Comparison of ENCODE assay signal across 8 cellular contexts in genomic region chrX:72620550-72621145, GRCh38. TPM values are rescaled to one million over a fixed set of nuclear protein-coding genes. Genes with fewer than 3 reads are reported as not detected.
DNase-seq lines count a peak whose midpoint lies in the region; TF ChIP-seq lines count a peak whose summit lies in the region.

No MANE protein-coding gene starts in this region.

- H3K4me1 Mint-ChIP-seq in CD4-positive, alpha-beta memory T cell, result peaks cover 0 to 6% (median 2%) of the 10 kb centered on the region in 4 donors

- H3K4me1 ChIP-seq in HEK293 (ENCODE audit: control insufficient read depth, insufficient read depth, low read length), result no peaks in the 10 kb centered on the region
- no peaks in the 10 kb centered on the region for H3K4me1 ChIP-seq in CD4-positive, alpha-beta memory T cell (ENCODE audit: insufficient read depth, low read length)

- H3K9me3 ChIP-seq in HEK293 (ENCODE audit: control insufficient read depth, insufficient read depth, low read depth, low read length), result no peaks in the 10 kb centered on the region
- H3K9me3 ChIP-seq in CD4-positive, alpha-beta memory T cell (ENCODE audit: control insufficient read depth in 1 of 2, low read length in 2 of 2), result no peaks in the 10 kb centered on the region

- peak; percentile 89 for DNase-seq in fibroblast of pulmonary artery (ENCODE audit: low read depth)
- DNase-seq in stimulated activated CD4-positive, alpha-beta T cell treated with anti-CD3 and anti-CD28 coated beads, Interleukin-2, amount 100 ng/mL, for 48 hours, result peak; percentile 23 to 26
- no peak for DNase-seq in GF-D8 (lab: John Stamatoyannopoulos, UW)
- no peak for DNase-seq in CD4-positive, alpha-beta memory T cell
- no peak for DNase-seq in posterior cingulate gyrus
- no peak for DNase-seq in NCI-H1930 (lab: John Stamatoyannopoulos, UW)

- intact Hi-C loops in CD4-positive, alpha-beta memory T cell (cut with micrococcal nuclease), result no loop called here
- intact Hi-C loops in posterior cingulate gyrus (cut with DNase I), result no loop called here

- no peaks in the 10 kb centered on the region for H3K36me3 Mint-ChIP-seq in CD4-positive, alpha-beta memory T cell

- H3K27me3 Mint-ChIP-seq in CD4-positive, alpha-beta memory T cell, result peaks cover 0 to 2% of the 10 kb centered on the region in 2 donors

- POLR2A ChIA-PET in HEK293 (lab: Yijun Ruan, JAX), result interaction anchor here (0.6 to 0.7 kb wide), 2 partner anchors 24 to 1552 kb away, joined by 3 read pairs; no protein-coding TSS in a partner anchor
- POLR2A ChIA-PET in CD4-positive, alpha-beta memory T cell (lab: Charles Lee; ENCODE audit: partially characterized antibody), result no interaction called here

- H3K27ac ChIP-seq in HEK293 (ENCODE audit: extremely low read depth, low read depth, low read length), result no peak overlapping the region
- no peak overlapping the region for H3K27ac ChIP-seq in CD4-positive, alpha-beta memory T cell (ENCODE audit: low read depth, low read length)

- CTCF ChIA-PET in HEK293 (lab: Yijun Ruan, JAX), result no interaction called here
- CTCF ChIA-PET in CD4-positive, alpha-beta memory T cell (lab: Charles Lee; ENCODE audit: partially characterized antibody), result no interaction called here

- no peak for TF ChIP-seq CTCF in HEK293 (tag by site-specific recombination; IDR thresholded peaks at IDR 0.05)
- TF ChIP-seq CTCF in WI38 (IDR thresholded peaks at IDR 0.05; ENCODE audit: low read depth, low read length), result no peak
- TF ChIP-seq CTCF in fibroblast of pulmonary artery (IDR thresholded peaks at IDR 0.05; ENCODE audit: low read length, missing control alignments), result no peak

- H3K27ac Mint-ChIP-seq in CD4-positive, alpha-beta memory T cell, result no peak overlapping the region

- peaks cover 0 to 2% (median 0%) of the 10 kb centered on the region in 8 donors for H3K9me3 Mint-ChIP-seq in CD4-positive, alpha-beta memory T cell

- H3K27me3 ChIP-seq in CD4-positive, alpha-beta memory T cell (ENCODE audit: insufficient read depth, low read length), result no peaks in the 10 kb centered on the region

- H3K4me3 ChIP-seq in HEK293 (ENCODE audit: low read depth, low read length) (no peak overlapping the region), WI38 (ENCODE audit: low read depth, low read length) (peak overlapping the region; percentile 27; the same call in 1 of the 2 replicates), fibroblast of pulmonary artery (replicated peaks; ENCODE audit: low read depth, low read length) (peak overlapping the region; percentile 36)
- no peak overlapping the region for H3K4me3 ChIP-seq in CD4-positive, alpha-beta memory T cell (ENCODE audit: low read length in 2 of 2)

- H3K36me3 ChIP-seq in HEK293 (ENCODE audit: control insufficient read depth in 2 of 2, insufficient read depth in 1 of 2, low read length in 2 of 2), result peaks cover 23 to 59% of the 10 kb centered on the region in 2 experiments
- H3K36me3 ChIP-seq in CD4-positive, alpha-beta memory T cell (ENCODE audit: insufficient read depth, low read length), result no peaks in the 10 kb centered on the region

- H3K4me3 Mint-ChIP-seq in CD4-positive, alpha-beta memory T cell, result peak overlapping the region in 1 of 8 donors; percentile 54

TF ChIP-seq in HEK293, 187 proteins besides CTCF, POLR2A, EP300 and RAD21 (continues in another document):
- TF ChIP-seq HIC1 (tag by site-specific recombination; IDR thresholded peaks at IDR 0.05), result peak; percentile 29; the same call in 1 of the 2 replicates
- peak; percentile 21; the same call in 1 of the 2 replicates for TF ChIP-seq KLF17 (tag by site-specific recombination; IDR thresholded peaks at IDR 0.05)
- peak; percentile 93 for TF ChIP-seq ZNF629 (tag by site-specific recombination; IDR thresholded peaks at IDR 0.05)
- peak; percentile 44; the same call in 1 of the 2 replicates for TF ChIP-seq ZFP37 (tag by site-specific recombination; IDR thresholded peaks at IDR 0.05)
- peak; percentile 15; the same call in 1 of the 2 replicates for TF ChIP-seq SP3 (tag by site-specific recombination; IDR thresholded peaks at IDR 0.05)
- peak; percentile 52; the same call in 1 of the 2 replicates for TF ChIP-seq INSM2 (tag by site-specific recombination; IDR thresholded peaks at IDR 0.05)
- peak; percentile 36; the same call in 1 of the 2 replicates for TF ChIP-seq ZNF366 (tag by site-specific recombination; conservative IDR thresholded peaks at IDR 0.05)
- no peak for TF ChIP-seq SP7 (tag by site-specific recombination; IDR thresholded peaks at IDR 0.05)
- no peak for TF ChIP-seq ZNF518A (tag by site-specific recombination; conservative IDR thresholded peaks at IDR 0.05; ENCODE audit: low read depth)
- peak; percentile 73; the same call in 1 of the 2 replicates for TF ChIP-seq ZNF660 (tag by site-specific recombination; IDR thresholded peaks at IDR 0.05)
- TF ChIP-seq KLF8 (tag by site-specific recombination; IDR thresholded peaks at IDR 0.05), result 0 out of 2 replicates have a peak, but pooled peaks have one; percentile 35

RNA-seq across cellular contexts. Expression of gene HDAC8, which starts 48.0 kb away (rescaled TPM):
- total RNA-seq in CD4-positive, alpha-beta memory T cell, result 10 to 100 TPM; 15.2 to 23.0 TPM
- 10 to 100 TPM; 15.2 to 18.9 TPM for polyA plus RNA-seq in CD4-positive, alpha-beta memory T cell

Comparison
In these comparisons a context has a peak if more than half of its experiments do, and no peak if none do; other contexts are left out.
1. H3K4me3 ChIP-seq: peak in WI38 (single experiment) and fibroblast of pulmonary artery (single experiment); none in HEK293 (single experiment) and CD4-positive, alpha-beta memory T cell (0 of 2).
2. DNase-seq: peak in fibroblast of pulmonary artery (single experiment) and stimulated activated CD4-positive, alpha-beta T cell treated with anti-CD3 and anti-CD28 coated beads, Interleukin-2, amount 100 ng/mL, for 48 hours (2 of 2); none in GF-D8 (single experiment), CD4-positive, alpha-beta memory T cell (0 of 5), posterior cingulate gyrus (0 of 10) and NCI-H1930 (0 of 2).